Comparison of ENCODE assay signal across 10 cellular contexts in the genomic region with DNA sequence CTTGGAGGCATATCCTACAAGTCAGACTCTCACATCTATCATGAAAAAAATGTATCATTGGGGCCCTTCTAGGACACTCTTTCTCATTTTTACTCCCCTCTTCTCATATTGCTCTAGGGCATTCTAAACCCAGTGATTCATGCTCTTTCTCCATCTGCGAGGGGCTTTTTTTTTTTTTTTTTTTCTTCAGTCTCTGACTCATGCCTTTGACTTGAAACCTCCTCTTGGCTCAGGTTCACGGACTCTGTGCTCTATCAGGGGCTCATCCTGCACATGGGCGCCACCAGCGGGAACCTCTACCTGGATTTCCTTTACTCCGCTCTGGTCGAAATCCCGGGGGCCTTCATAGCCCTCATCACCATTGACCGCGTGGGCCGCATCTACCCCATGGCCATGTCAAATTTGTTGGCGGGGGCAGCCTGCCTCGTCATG. TPM values are rescaled to one million over a fixed set of nuclear protein-coding genes. Genes with fewer than 3 reads are reported as not detected.
DNase-seq lines count a peak whose midpoint lies in the region; ATAC-seq and FAIRE-seq lines count a peak whose summit lies in the region.
"Had no signal": no experiment of that assay in that cellular context is flagged by ENCODE, and none has a peak within 500 bp of the region (broad histone marks: within the 10 kb centered on the region; RNA-seq: fewer than 3 reads in every experiment).

No MANE protein-coding gene starts in this region.

- ATAC-seq in activated T-cell treated with anti-CD3 and anti-CD28 coated beads, Interleukin-2, amount 50 U/mL, for 72 hours (replicated peaks in 1 of 2): peak; percentile 82 to 83
- no peak for ATAC-seq in HG02588 (IDR thresholded peaks at IDR 0.05; ENCODE audit: unreplicated experiment)

- no peak overlapping the region for H3K27ac Mint-ChIP-seq in activated T-cell treated with anti-CD3 and anti-CD28 coated beads, Interleukin-2, amount 50 U/mL, for 72 hours

- no peaks in the 10 kb centered on the region for H3K27me3 Mint-ChIP-seq in activated T-cell treated with anti-CD3 and anti-CD28 coated beads, Interleukin-2, amount 50 U/mL, for 72 hours (ENCODE audit: low read depth)

- H3K36me3 Mint-ChIP-seq in activated T-cell treated with anti-CD3 and anti-CD28 coated beads, Interleukin-2, amount 50 U/mL, for 72 hours (ENCODE audit: insufficient read depth in 2 of 2): no peaks in the 10 kb centered on the region

- no peak for FAIRE-seq in urothelium cell line (lab: Jason Lieb, UNC)
- FAIRE-seq: endothelial cell of umbilical vein had no signal

- DNase-seq in activated T-cell treated with anti-CD3 and anti-CD28 coated beads, Interleukin-2, amount 50 U/mL, for 72 hours: peak in 1 of 2 donors; percentile 22
- no peak for DNase-seq in activated T-cell treated with anti-CD3 and anti-CD28 coated beads for 4 hours
- peak; percentile 94 for DNase-seq in amniotic epithelial cell (ENCODE audit: low read depth)
- peak; percentile 80 for DNase-seq in islet precursor cell
- peak; percentile 88 for DNase-seq in urothelium cell line (ENCODE audit: low spot score)
- DNase-seq in NCI-H446 treated with DMSO at 0.1 percent for 48 hours (lab: John Stamatoyannopoulos, UW): no peak
- DNase-seq in GM19240 (ENCODE audit: insufficient read length, low spot score): no peak

- peaks cover 22% of the 10 kb centered on the region for H3K4me1 Mint-ChIP-seq in activated T-cell treated with anti-CD3 and anti-CD28 coated beads, Interleukin-2, amount 50 U/mL, for 72 hours (ENCODE audit: low read depth)

- H3K4me3 Mint-ChIP-seq in activated T-cell treated with anti-CD3 and anti-CD28 coated beads, Interleukin-2, amount 50 U/mL, for 72 hours: peak overlapping the region; percentile 22 to 35

- H3K9me3 Mint-ChIP-seq in activated T-cell treated with anti-CD3 and anti-CD28 coated beads, Interleukin-2, amount 50 U/mL, for 72 hours: peaks cover 0 to 1% of the 10 kb centered on the region in 2 donors

RNA-seq across cellular contexts. Expression of gene SLC22A1, which starts 17.8 kb away (rescaled TPM):
- total RNA-seq in activated T-cell treated with anti-CD3 and anti-CD28 coated beads, Interleukin-2, amount 50 U/mL, for 72 hours: 1 to 10 TPM; 1.5 to 2.4 TPM
- total RNA-seq: endothelial cell of umbilical vein, SJSA1 had no signal

Comparison
In these comparisons a context has a peak if more than half of its experiments do, and no peak if none do; other contexts are left out.
1. DNase-seq: peak in amniotic epithelial cell (single experiment), islet precursor cell (single experiment) and urothelium cell line (single experiment); none in activated T-cell treated with anti-CD3 and anti-CD28 coated beads for 4 hours (single experiment), NCI-H446 treated with DMSO at 0.1 percent for 48 hours (single experiment) and GM19240 (single experiment).